In genomic region chr7:114413741-114414140, GRCh38 we compare ENCODE assay signal across 14 cellular contexts. TPM values are rescaled to one million over a fixed set of nuclear protein-coding genes. Genes with fewer than 3 reads are reported as not detected.
A peak's percentile ranks its signal among the peaks of the same experiment; 100 is the strongest.
DNase-seq lines count a peak whose midpoint lies in the region; ATAC-seq and TF ChIP-seq lines count a peak whose summit lies in the region.
"Had no signal": no experiment of that assay in that cellular context is flagged by ENCODE, and none has a peak within 500 bp of the region (broad histone marks: within the 10 kb centered on the region; RNA-seq: fewer than 3 reads in every experiment).

No MANE protein-coding gene starts in this region.

- no peak overlapping the region for H2BK12ac ChIP-seq in mesenchymal stem cell (ENCODE audit: low read length in 2 of 2)

- H3K9me3 ChIP-seq in colonic mucosa (no peaks in the 10 kb centered on the region), mesenchymal stem cell (ENCODE audit: control insufficient read depth, low read length) (no peaks in the 10 kb centered on the region), suprapubic skin (no peaks in the 10 kb centered on the region)
- H3K9me3 ChIP-seq: A549, upper lobe of right lung had no signal

- H3K4ac ChIP-seq in mesenchymal stem cell (ENCODE audit: low read depth in 1 of 2, low read length in 2 of 2) = no peak overlapping the region

- TF ChIP-seq POLR2A in suprapubic skin (IDR thresholded peaks at IDR 0.05) = no peak

- DNase-seq in NCI-H146 (lab: John Stamatoyannopoulos, UW) = peak; percentile 25
- no peak for DNase-seq in NCI-H146 treated with DMSO at 0.1 percent for 48 hours (lab: John Stamatoyannopoulos, UW; ENCODE audit: unreplicated experiment)
- no peak for DNase-seq in colonic mucosa
- DNase-seq in mesenchymal stem cell = peak; percentile 10
- no peak for DNase-seq in suprapubic skin (ENCODE audit: low spot score in 2 of 2)
- no peak for DNase-seq in NCI-H2227 (lab: John Stamatoyannopoulos, UW; ENCODE audit: unreplicated experiment)
- DNase-seq in AG08395 (ENCODE audit: low spot score) = no peak
- DNase-seq: effector CD4-positive, alpha-beta T cell; Kasumi-1; right cardiac atrium; upper lobe of right lung had no signal

- peak overlapping the region in 1 of 2 donors; percentile 21 for H3K9ac ChIP-seq in colonic mucosa (ENCODE audit: low read depth in 2 of 2, low read length in 2 of 2)
- peak overlapping the region; percentile 89 for H3K9ac ChIP-seq in mesenchymal stem cell (ENCODE audit: low read length)

- H3K36me3 ChIP-seq in colonic mucosa (no peaks in the 10 kb centered on the region), mesenchymal stem cell (ENCODE audit: control insufficient read depth in 1 of 2, insufficient read depth in 2 of 2, low read depth in 1 of 2, low read length in 2 of 2) (no peaks in the 10 kb centered on the region), suprapubic skin (no peaks in the 10 kb centered on the region)
- H3K36me3 ChIP-seq: upper lobe of right lung had no signal

- no peak overlapping the region for H2AFZ ChIP-seq in mesenchymal stem cell (ENCODE audit: low read depth, low read length)

- no peak overlapping the region for H3K23ac ChIP-seq in mesenchymal stem cell (ENCODE audit: low read length in 2 of 2)

- no peak overlapping the region for H3K4me2 ChIP-seq in mesenchymal stem cell (ENCODE audit: low read length, poor library complexity, severe bottlenecking)

- H3K27me3 ChIP-seq in colonic mucosa (no peaks in the 10 kb centered on the region), mesenchymal stem cell (ENCODE audit: control insufficient read depth in 1 of 2, insufficient read depth in 1 of 2, low read length in 2 of 2) (no peaks in the 10 kb centered on the region), suprapubic skin (no peaks in the 10 kb centered on the region)
- H3K27me3 ChIP-seq: upper lobe of right lung had no signal

- H3K18ac ChIP-seq in mesenchymal stem cell (ENCODE audit: low read depth in 1 of 2, low read length in 2 of 2) = no peak overlapping the region

- H3K27ac ChIP-seq in colonic mucosa (peak overlapping the region; percentile 1), mesenchymal stem cell (ENCODE audit: low read length, poor library complexity, severe bottlenecking) (no peak overlapping the region), suprapubic skin (peak overlapping the region; percentile 78)
- H3K27ac ChIP-seq: A549, upper lobe of right lung had no signal

- H3K4me1 ChIP-seq in colonic mucosa = no peaks in the 10 kb centered on the region
- H3K4me1 ChIP-seq in mesenchymal stem cell (ENCODE audit: control insufficient read depth, insufficient read depth, low read depth, low read length) = no peaks in the 10 kb centered on the region
- peaks cover 23% of the 10 kb centered on the region for H3K4me1 ChIP-seq in suprapubic skin
- H3K4me1 ChIP-seq: upper lobe of right lung had no signal

- no peaks in the 10 kb centered on the region for H3K79me1 ChIP-seq in mesenchymal stem cell (replicated peaks; ENCODE audit: low read length, poor library complexity, severe bottlenecking)

- no peak overlapping the region for H2BK5ac ChIP-seq in mesenchymal stem cell (ENCODE audit: low read depth, low read length, poor library complexity, severe bottlenecking)

- no peak for TF ChIP-seq EP300 in suprapubic skin (IDR thresholded peaks at IDR 0.05)

- H2BK120ac ChIP-seq in mesenchymal stem cell (ENCODE audit: low read depth, low read length) = no peak overlapping the region

- intact Hi-C loops in colonic mucosa (cut with DNase I) = loop anchor here (10.0 kb wide), 1 partner anchor 241 kb away; no protein-coding TSS in a partner anchor

- 37% methylated on average over 3 of the region's 4 CpGs for WGBS in mesenchymal stem cell
- 27% methylated on average over 4 of the region's 4 CpGs for WGBS in suprapubic skin

- H3K4me3 ChIP-seq in colonic mucosa (no peak overlapping the region), mesenchymal stem cell (ENCODE audit: insufficient read depth in 1 of 2, low read depth in 1 of 2, low read length in 2 of 2) (peak overlapping the region in 1 of 2 experiments; percentile 83), suprapubic skin (no peak overlapping the region)
- H3K4me3 ChIP-seq: A549, upper lobe of right lung had no signal

- no peak for ATAC-seq in GM18517 (IDR thresholded peaks at IDR 0.05; ENCODE audit: unreplicated experiment)
- ATAC-seq: A549, right cardiac atrium, upper lobe of right lung, WTC11 had no signal

- no peak overlapping the region for H3K14ac ChIP-seq in mesenchymal stem cell (ENCODE audit: low read length in 2 of 2)

- H2BK15ac ChIP-seq in mesenchymal stem cell (ENCODE audit: low read depth, poor library complexity, severe bottlenecking) = no peak overlapping the region

- TF ChIP-seq CTCF in colonic mucosa (IDR thresholded peaks at IDR 0.05) = no peak
- no peak for TF ChIP-seq CTCF in suprapubic skin (IDR thresholded peaks at IDR 0.05)

- no peak overlapping the region for H4K8ac ChIP-seq in mesenchymal stem cell (ENCODE audit: low read length)

- H4K91ac ChIP-seq in mesenchymal stem cell (ENCODE audit: low read length) = no peak overlapping the region

- no peak overlapping the region for H2AK5ac ChIP-seq in mesenchymal stem cell (ENCODE audit: low read length, severe bottlenecking)

RNA-seq across cellular contexts. Expression of gene FOXP2, which starts 0.9 kb away (rescaled TPM):
- total RNA-seq in colonic mucosa (10 to 100 TPM in 1 of 2 donors, 1 to 10 TPM in 1; 5.3 to 20.0 TPM), suprapubic skin (10 to 100 TPM; 12.2 to 40.9 (median 19.5) TPM)
- 0.04 TPM for polyA plus RNA-seq in mesenchymal stem cell (2013, experiment 1 of 2)
- 0.04 TPM for polyA plus RNA-seq in mesenchymal stem cell (2013, experiment 2 of 2)

Comparison
In these comparisons a context has a peak if more than half of its experiments do, and no peak if none do; other contexts are left out.
1. DNase-seq: peak in NCI-H146 (single experiment) and mesenchymal stem cell (single experiment); none in NCI-H146 treated with DMSO at 0.1 percent for 48 hours (single experiment), colonic mucosa (single experiment), suprapubic skin (0 of 2), NCI-H2227 (single experiment) and AG08395 (single experiment).